23 cellular contexts compared by ENCODE assay signal in the genomic region with DNA sequence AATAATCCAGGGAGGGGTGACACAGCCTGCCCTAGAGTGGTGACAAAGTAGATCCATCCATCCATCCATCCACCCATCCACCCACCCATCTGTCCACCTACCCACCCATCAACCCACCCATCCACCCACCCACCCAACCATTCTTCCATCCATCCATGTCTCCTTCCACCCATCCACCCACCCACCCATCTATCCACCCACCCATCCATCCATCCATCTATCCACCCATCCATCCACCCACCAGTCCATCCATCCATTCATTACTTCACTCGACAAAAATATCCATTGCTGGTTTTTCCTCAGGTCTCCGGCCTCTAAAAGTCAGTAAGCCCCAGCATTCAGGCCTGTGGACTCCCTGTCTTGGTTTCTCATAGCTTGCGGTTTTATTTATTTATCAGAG. TPM values are rescaled to one million over a fixed set of nuclear protein-coding genes. Genes with fewer than 3 reads are reported as not detected.
"Had no signal": no experiment of that assay in that cellular context is flagged by ENCODE, and none has a peak within 500 bp of the region (broad histone marks: within the 10 kb centered on the region; RNA-seq: fewer than 3 reads in every experiment).

No MANE protein-coding gene starts in this region.

- ATAC-seq: Panc1, PC-3 had no signal

- DNase-seq: KBM-7, MV-4-11, NCI-H1048, NCI-H1105, NCI-H1417, NCI-H1436 treated with DMSO at 0.1 percent for 48 hours, NCI-H1694, NCI-H187 treated with DMSO at 0.1 percent for 48 hours, NCI-H2029 treated with DMSO at 0.1 percent for 48 hours, NCI-H2227 treated with DMSO at 0.1 percent for 48 hours, NCI-H510A, NCI-H524 treated with DMSO at 0.1 percent for 48 hours, NCI-H69, NCI-H774, PC-3, SHP77, SK-N-SH had no signal

- H3K27ac ChIP-seq: HL-60, RWPE1 had no signal

- H3K9me3 ChIP-seq: SK-N-SH had no signal

- H3K4me2 ChIP-seq: SK-N-SH had no signal

- H3K9ac ChIP-seq: SK-N-SH had no signal

RNA-seq across cellular contexts. Expression of a gene that starts 43.1 kb away (rescaled TPM):
- total RNA-seq: MCF 10A, OCI-LY7, SK-MEL-5 had no signal
